Comparison of ENCODE assay signal across 1 cellular context in the genomic region with DNA sequence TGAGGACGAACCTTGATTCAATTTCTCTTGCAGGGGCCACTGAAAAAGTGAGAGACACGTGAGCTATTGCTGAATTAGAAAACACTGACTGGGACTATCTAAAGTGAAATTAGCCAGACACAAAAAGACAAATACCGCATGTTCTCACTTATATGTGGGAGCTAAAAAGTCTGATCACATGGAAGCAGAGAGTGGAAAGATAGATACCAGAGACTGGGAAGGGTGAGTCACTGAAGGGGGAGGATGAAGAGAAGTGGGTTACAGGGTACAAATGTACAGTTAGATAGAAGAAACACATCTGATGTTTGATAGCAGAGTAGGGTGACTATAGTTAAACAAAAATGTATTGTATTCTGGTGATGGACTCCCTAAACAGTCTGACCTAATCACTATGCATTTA.
TF ChIP-seq lines count a peak whose summit lies in the region.

No MANE protein-coding gene starts in this region.

TF ChIP-seq in A549, 52 proteins besides CTCF, POLR2A, EP300 and RAD21:
- TF ChIP-seq EHMT2 (IDR thresholded peaks at IDR 0.05; ENCODE audit: low read depth) (no peak), HOXA7 (CRISPR knock-in tag; IDR thresholded peaks at IDR 0.05) (no peak), ESRRA (IDR thresholded peaks at IDR 0.05; ENCODE audit: borderline replicate concordance, low read length) (no peak)
- TF ChIP-seq, protein P1, sequence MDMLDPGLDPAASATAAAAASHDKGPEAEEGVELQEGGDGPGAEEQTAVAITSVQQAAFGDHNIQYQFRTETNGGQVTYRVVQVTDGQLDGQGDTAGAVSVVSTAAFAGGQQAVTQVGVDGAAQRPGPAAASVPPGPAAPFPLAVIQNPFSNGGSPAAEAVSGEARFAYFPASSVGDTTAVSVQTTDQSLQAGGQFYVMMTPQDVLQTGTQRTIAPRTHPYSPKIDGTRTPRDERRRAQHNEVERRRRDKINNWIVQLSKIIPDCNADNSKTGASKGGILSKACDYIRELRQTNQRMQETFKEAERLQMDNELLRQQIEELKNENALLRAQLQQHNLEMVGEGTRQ (IDR thresholded peaks at IDR 0.05): no peak
TF ChIP-seq in A549: peak in this region for 0.
